7 cellular contexts compared by ENCODE assay signal in genomic region chr6:43770417-43771209, GRCh38. TPM values are rescaled to one million over a fixed set of nuclear protein-coding genes. Genes with fewer than 3 reads are reported as not detected.
DNase-seq lines count a peak whose midpoint lies in the region; FAIRE-seq and TF ChIP-seq lines count a peak whose summit lies in the region.

No MANE protein-coding gene starts in this region.

- DNase-seq in GM12891 (ENCODE audit: insufficient read length, low spot score) (peak; percentile 58), MG63 (peak; percentile 76), WERI-Rb-1 (peak; percentile 64), dedifferentiated amniotic fluid mesenchymal stem cell (ENCODE audit: extremely low spot score) (peak; percentile 56), left kidney (ENCODE audit: low read depth, low spot score) (peak; percentile 82), DMS79 treated with DMSO at 0.1 percent for 48 hours (lab: John Stamatoyannopoulos, UW) (no peak)
- peak; percentile 45 for DNase-seq in stimulated activated CD4-positive, alpha-beta T cell treated with anti-CD3 and anti-CD28 coated beads, Interleukin-4, amount 100 ng/mL, for 1 hour

- H3K36me3 ChIP-seq in MG63 (peaks cover 35% of the 10 kb centered on the region), WERI-Rb-1 (peaks cover 3% of the 10 kb centered on the region)

- no peaks in the 10 kb centered on the region for H3K27me3 ChIP-seq in MG63
- no peaks in the 10 kb centered on the region for H3K27me3 ChIP-seq in WERI-Rb-1 (ENCODE audit: insufficient read depth, low read depth, severe bottlenecking)

- peak overlapping the region; percentile 78 for H3K27ac ChIP-seq in WERI-Rb-1

- H3K9me3 ChIP-seq in MG63 (no peaks in the 10 kb centered on the region), WERI-Rb-1 (ENCODE audit: severe bottlenecking) (no peaks in the 10 kb centered on the region)

- H3K4me3 ChIP-seq in MG63 (peak overlapping the region; percentile 82), WERI-Rb-1 (ENCODE audit: low read depth, low read length) (peak overlapping the region; percentile 83)

- FAIRE-seq in GM12891 (lab: Jason Lieb, UNC) = no peak

- TF ChIP-seq POLR2A in GM12891 (IDR thresholded peaks at IDR 0.05; ENCODE audit: low read depth, low read length) = no peak

- TF ChIP-seq CTCF in WERI-Rb-1 (IDR thresholded peaks at IDR 0.05; ENCODE audit: low read depth, low read length) = no peak

TF ChIP-seq in GM12891, 5 proteins besides CTCF, POLR2A, EP300 and RAD21:
- TF ChIP-seq POLR2AphosphoS5 (IDR thresholded peaks at IDR 0.05; ENCODE audit: low read depth, low read length) = no peak
- 0 out of 2 replicates have a peak, but pooled peaks have one; percentile 9 for TF ChIP-seq TAF1 (IDR thresholded peaks at IDR 0.05; ENCODE audit: low read depth, low read length)

RNA-seq across cellular contexts. Expression of gene VEGFA, which starts 0.6 kb away (rescaled TPM):
- polyA plus RNA-seq in GM12891 (2012; ENCODE audit: low read depth, missing spikeins) = 29.7 TPM
- 55.5 and 57.6 TPM in 2 replicates for total RNA-seq in MG63 (2014; rRNA removed; shearing (Covaris generic); ENCODE audit: low replicate concordance)
